ENCODE assay signal across 8 cellular contexts in genomic region chr7:156892086-156892800, GRCh38. TPM values are rescaled to one million over a fixed set of nuclear protein-coding genes. Genes with fewer than 3 reads are reported as not detected.
DNase-seq lines count a peak whose midpoint lies in the region; ATAC-seq, FAIRE-seq and TF ChIP-seq lines count a peak whose summit lies in the region.

No MANE protein-coding gene starts in this region.

- ATAC-seq in DND-41 (ENCODE audit: insufficient read depth, low read depth) (peak; percentile 56), GM21576 (IDR thresholded peaks at IDR 0.05; ENCODE audit: unreplicated experiment) (peak; percentile 23), left colon (peak; percentile 45)

- H4K20me1 ChIP-seq in DND-41 (ENCODE audit: insufficient read depth, low read length) = peaks cover 9% of the 10 kb centered on the region; the same call in 1 of the 2 replicates

- peak overlapping the region; percentile 66 for H2AFZ ChIP-seq in DND-41 (ENCODE audit: low read depth, low read length)

- H3K27ac ChIP-seq in DND-41 (ENCODE audit: low read length) = peak overlapping the region; percentile 33; the same call in 1 of the 2 replicates
- H3K27ac ChIP-seq in VCaP = peak overlapping the region; percentile 90

- peak overlapping the region; percentile 35 to 76; a peak in 3 of 4 replicates for H3K4me3 ChIP-seq in DND-41 (ENCODE audit: low read depth in 1 of 2, low read length in 2 of 2)
- H3K4me3 ChIP-seq in bronchial epithelial cell (ENCODE audit: low read depth, low read length) = peak overlapping the region; percentile 65

- no peaks in the 10 kb centered on the region for H3K27me3 ChIP-seq in DND-41 (ENCODE audit: insufficient read depth, low read length, poor library complexity)
- H3K27me3 ChIP-seq in bronchial epithelial cell (ENCODE audit: control insufficient read depth, insufficient read depth, low read length) = no peaks in the 10 kb centered on the region

- intact Hi-C loops in left colon (cut with DNase I, micrococcal nuclease) = no loop called here

- TF ChIP-seq CTCF in DND-41 (IDR thresholded peaks at IDR 0.05; ENCODE audit: borderline replicate concordance, extremely low read depth, low read length, poor library complexity, severe bottlenecking) (no peak), VCaP (conservative IDR thresholded peaks at IDR 0.05) (no peak), bronchial epithelial cell (IDR thresholded peaks at IDR 0.05; ENCODE audit: insufficient read depth, low read length, severe bottlenecking) (no peak)

- no peak for FAIRE-seq in bronchial epithelial cell (lab: Jason Lieb, UNC)

- peak overlapping the region; percentile 70 for H3K4me2 ChIP-seq in DND-41 (ENCODE audit: insufficient read depth, low read length)

- H3K9ac ChIP-seq in DND-41 (ENCODE audit: low read depth, low read length) = peak overlapping the region; percentile 71

- peaks cover 47% of the 10 kb centered on the region for H3K79me2 ChIP-seq in DND-41 (ENCODE audit: insufficient read depth, low read length)

- H3K36me3 ChIP-seq in DND-41 (ENCODE audit: insufficient read depth, low read length) (0 out of 2 replicates have a peak, but pooled peaks cover 11% of the 10 kb centered on the region), bronchial epithelial cell (ENCODE audit: control insufficient read depth, insufficient read depth, low read length) (no peaks in the 10 kb centered on the region)

- H3K9me3 ChIP-seq in DND-41 (ENCODE audit: insufficient read depth, low read length, severe bottlenecking) = no peaks in the 10 kb centered on the region

- peak; percentile 84 for DNase-seq in DND-41
- DNase-seq in Kasumi-1 (lab: John Stamatoyannopoulos, UW) = peak; percentile 42 to 50
- DNase-seq in bronchial epithelial cell (ENCODE audit: low read depth) = no peak
- DNase-seq in left colon = peak; percentile 52 to 73
- peak; percentile 34 to 41 for DNase-seq in stimulated activated CD4-positive, alpha-beta T cell treated with anti-CD3 and anti-CD28 coated beads, Interleukin-2, amount 100 ng/mL, for 48 hours
- DNase-seq in kidney glomerular epithelial cell (lab: John Stamatoyannopoulos, UW) = no peak

- peaks cover 29% of the 10 kb centered on the region for H3K4me1 ChIP-seq in DND-41 (ENCODE audit: insufficient read depth, low read length)

RNA-seq across cellular contexts. Expression of gene LMBR1, which starts 0.7 kb away (rescaled TPM):
- 73.7 and 79.6 TPM in 2 replicates for total RNA-seq in bronchial epithelial cell
- total RNA-seq in left colon = 10 to 100 TPM; 48.9 to 49.9 TPM

RNA-seq across cellular contexts. Expression of gene NOM1, which starts 57.3 kb away (rescaled TPM):
- total RNA-seq in bronchial epithelial cell (13.7 and 17.6 TPM in 2 replicates), left colon (10 to 100 TPM; 13.3 to 16.1 TPM)

Comparison
In these comparisons a context has a peak if more than half of its experiments do, and no peak if none do; other contexts are left out.
1. DNase-seq: peak in DND-41 (single experiment), Kasumi-1 (2 of 2), left colon (2 of 2) and stimulated activated CD4-positive, alpha-beta T cell treated with anti-CD3 and anti-CD28 coated beads, Interleukin-2, amount 100 ng/mL, for 48 hours (2 of 2); none in bronchial epithelial cell (single experiment) and kidney glomerular epithelial cell (single experiment).
2. Peak in every context shown above with its lines, with median percentiles within 50 percentile points of each other: ATAC-seq.